14 cellular contexts compared by ENCODE assay signal in the genomic region with DNA sequence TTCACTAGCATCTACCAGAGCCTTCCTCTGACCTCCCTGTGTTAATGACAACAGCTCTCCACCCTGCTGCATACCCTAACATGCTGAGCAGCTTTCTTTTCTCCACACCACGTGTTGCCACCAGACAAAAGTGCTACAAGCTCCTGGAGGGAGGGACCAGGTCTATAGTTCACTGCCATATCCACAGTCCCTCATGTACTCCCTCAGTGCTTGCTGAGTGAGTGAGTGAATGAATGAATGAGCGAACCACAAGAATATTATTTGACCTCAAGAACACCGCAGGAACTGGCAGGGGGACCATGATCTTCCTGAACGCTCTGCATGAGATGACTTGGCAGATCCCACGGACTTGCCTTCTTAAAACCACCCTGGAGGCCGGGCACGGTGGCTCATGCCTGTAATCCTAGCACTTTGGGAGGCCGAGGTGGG. TPM values are rescaled to one million over a fixed set of nuclear protein-coding genes. Genes with fewer than 3 reads are reported as not detected.
DNase-seq lines count a peak whose midpoint lies in the region; ATAC-seq and TF ChIP-seq lines count a peak whose summit lies in the region.
"Had no signal": no experiment of that assay in that cellular context is flagged by ENCODE, and none has a peak within 500 bp of the region (broad histone marks: within the 10 kb centered on the region; RNA-seq: fewer than 3 reads in every experiment).

No MANE protein-coding gene starts in this region.

- TF ChIP-seq CTCF in OCI-LY3 (IDR thresholded peaks at IDR 0.05; ENCODE audit: low read depth, low read length) = no peak

- H3K36me3 Mint-ChIP-seq in activated T-cell treated with anti-CD3 and anti-CD28 coated beads, Interleukin-2, amount 50 U/mL, for 24 hours (ENCODE audit: low read depth) = peaks cover 4% of the 10 kb centered on the region
- H3K36me3 Mint-ChIP-seq in activated naive CD8-positive, alpha-beta T cell treated with anti-CD3 and anti-CD28 coated beads, Interleukin-2, amount 10 ng/mL, durations not matched to agents 7 days and 5 days = no peaks in the 10 kb centered on the region
- H3K36me3 Mint-ChIP-seq in stimulated activated memory B cell treated with anti-CD40 and anti-IgM and Interleukin-4, amounts not matched to agents 10 μg/mL and 1 μg/mL and 100 μg/mL, for 72 hours = no peaks in the 10 kb centered on the region
- H3K36me3 Mint-ChIP-seq: brain had no signal

- H3K4me3 Mint-ChIP-seq in activated T-cell treated with anti-CD3 and anti-CD28 coated beads, Interleukin-2, amount 50 U/mL, for 24 hours = peak overlapping the region; percentile 4
- peak overlapping the region; percentile 29 for H3K4me3 Mint-ChIP-seq in activated naive CD8-positive, alpha-beta T cell treated with anti-CD3 and anti-CD28 coated beads, Interleukin-2, amount 10 ng/mL, durations not matched to agents 7 days and 5 days
- H3K4me3 Mint-ChIP-seq in stimulated activated memory B cell treated with anti-CD40 and anti-IgM and Interleukin-4, amounts not matched to agents 10 μg/mL and 1 μg/mL and 100 μg/mL, for 72 hours = no peak overlapping the region
- H3K4me3 Mint-ChIP-seq: brain had no signal

- H3K4me3 ChIP-seq in OCI-LY3 (ENCODE audit: low read length) (peak overlapping the region; percentile 47), right cardiac atrium (ENCODE audit: low read length) (no peak overlapping the region)

- H3K27me3 Mint-ChIP-seq in activated T-cell treated with anti-CD3 and anti-CD28 coated beads, Interleukin-2, amount 50 U/mL, for 24 hours = no peaks in the 10 kb centered on the region
- no peaks in the 10 kb centered on the region for H3K27me3 Mint-ChIP-seq in activated naive CD8-positive, alpha-beta T cell treated with anti-CD3 and anti-CD28 coated beads, Interleukin-2, amount 10 ng/mL, durations not matched to agents 7 days and 5 days
- H3K27me3 Mint-ChIP-seq in stimulated activated memory B cell treated with anti-CD40 and anti-IgM and Interleukin-4, amounts not matched to agents 10 μg/mL and 1 μg/mL and 100 μg/mL, for 72 hours = no peaks in the 10 kb centered on the region

- peak overlapping the region; percentile 100 for H3K27ac ChIP-seq in OCI-LY3 (ENCODE audit: low read length)
- no peak overlapping the region for H3K27ac ChIP-seq in right cardiac atrium (ENCODE audit: low read length)
- H3K27ac ChIP-seq: parathyroid adenoma had no signal

- no peak for DNase-seq in activated T-cell treated with anti-CD3 and anti-CD28 coated beads, Interleukin-2, amount 50 U/mL, for 24 hours
- DNase-seq in activated T-cell treated with anti-CD3 and anti-CD28 coated beads, Interleukin-2, amount 50 U/mL, for 1 hour = no peak
- no peak for DNase-seq in activated naive CD8-positive, alpha-beta T cell treated with anti-CD3 and anti-CD28 coated beads, Interleukin-2, amount 10 ng/mL, durations not matched to agents 7 days and 5 days
- DNase-seq in NCI-H2107 (lab: John Stamatoyannopoulos, UW) (no peak), SW480 (ENCODE audit: low spot score) (no peak), right cardiac atrium (no peak)
- DNase-seq: effector memory CD4-positive, alpha-beta T cell; NCI-H2029 treated with DMSO at 0.1 percent for 48 hours; NCI-H774; T1000 had no signal

- intact Hi-C loops in right cardiac atrium (cut with DNase I) = no loop called here

- H3K9me3 Mint-ChIP-seq in activated T-cell treated with anti-CD3 and anti-CD28 coated beads, Interleukin-2, amount 50 U/mL, for 24 hours = no peaks in the 10 kb centered on the region
- H3K9me3 Mint-ChIP-seq in activated naive CD8-positive, alpha-beta T cell treated with anti-CD3 and anti-CD28 coated beads, Interleukin-2, amount 10 ng/mL, durations not matched to agents 7 days and 5 days = no peaks in the 10 kb centered on the region
- H3K9me3 Mint-ChIP-seq in stimulated activated memory B cell treated with anti-CD40 and anti-IgM and Interleukin-4, amounts not matched to agents 10 μg/mL and 1 μg/mL and 100 μg/mL, for 72 hours = no peaks in the 10 kb centered on the region

- H3K9me3 ChIP-seq in OCI-LY3 (ENCODE audit: insufficient read depth, low read length) (no peaks in the 10 kb centered on the region), right cardiac atrium (ENCODE audit: control insufficient read depth, low read length) (no peaks in the 10 kb centered on the region)

- H4K20me1 ChIP-seq in OCI-LY3 (ENCODE audit: insufficient read depth, low read length) = no peaks in the 10 kb centered on the region

- peaks cover 93% of the 10 kb centered on the region for H3K4me1 Mint-ChIP-seq in activated T-cell treated with anti-CD3 and anti-CD28 coated beads, Interleukin-2, amount 50 U/mL, for 24 hours (ENCODE audit: low read depth)
- H3K4me1 Mint-ChIP-seq in activated naive CD8-positive, alpha-beta T cell treated with anti-CD3 and anti-CD28 coated beads, Interleukin-2, amount 10 ng/mL, durations not matched to agents 7 days and 5 days = peaks cover 82% of the 10 kb centered on the region
- H3K4me1 Mint-ChIP-seq in stimulated activated memory B cell treated with anti-CD40 and anti-IgM and Interleukin-4, amounts not matched to agents 10 μg/mL and 1 μg/mL and 100 μg/mL, for 72 hours = peaks cover 90% of the 10 kb centered on the region

- ATAC-seq in activated naive CD8-positive, alpha-beta T cell treated with anti-CD3 and anti-CD28 coated beads, Interleukin-2, amount 10 ng/mL, durations not matched to agents 7 days and 5 days (ENCODE audit: low read depth) = no peak
- no peak for ATAC-seq in stimulated activated memory B cell treated with anti-CD40 and anti-IgM and Interleukin-4, amounts not matched to agents 10 μg/mL and 1 μg/mL and 100 μg/mL, for 72 hours
- no peak for ATAC-seq in right cardiac atrium

- POLR2A ChIA-PET in activated naive CD8-positive, alpha-beta T cell treated with anti-CD3 and anti-CD28 coated beads, Interleukin-2, amount 10 ng/mL, durations not matched to agents 7 days and 5 days (lab: Charles Lee) = interaction anchor here (0.7 to 1.5 kb wide), 4 partner anchors 13 to 56 kb away, joined by 3 to 7 read pairs (median 4); no protein-coding TSS in a partner anchor

- no peak overlapping the region for H2AFZ ChIP-seq in OCI-LY3 (ENCODE audit: low read depth, low read length)
- H2AFZ ChIP-seq: parathyroid adenoma had no signal

- peak overlapping the region; percentile 97 for H3K27ac Mint-ChIP-seq in activated T-cell treated with anti-CD3 and anti-CD28 coated beads, Interleukin-2, amount 50 U/mL, for 24 hours
- H3K27ac Mint-ChIP-seq in activated naive CD8-positive, alpha-beta T cell treated with anti-CD3 and anti-CD28 coated beads, Interleukin-2, amount 10 ng/mL, durations not matched to agents 7 days and 5 days = peak overlapping the region; percentile 98
- H3K27ac Mint-ChIP-seq in stimulated activated memory B cell treated with anti-CD40 and anti-IgM and Interleukin-4, amounts not matched to agents 10 μg/mL and 1 μg/mL and 100 μg/mL, for 72 hours = peak overlapping the region; percentile 89

- peaks cover 99% of the 10 kb centered on the region for H3K4me1 ChIP-seq in OCI-LY3 (ENCODE audit: low read length)
- H3K4me1 ChIP-seq in right cardiac atrium (ENCODE audit: control insufficient read depth, insufficient read depth, low read length) = peaks cover 7% of the 10 kb centered on the region

- peak overlapping the region; percentile 94 for H3K9ac ChIP-seq in OCI-LY3 (ENCODE audit: low read length)
- H3K9ac ChIP-seq: parathyroid adenoma had no signal

- WGBS in right cardiac atrium = 78% methylated on average over 8 of the region's 8 CpGs

- H3K27me3 ChIP-seq in OCI-LY3 (ENCODE audit: low read depth, low read length) (no peaks in the 10 kb centered on the region), right cardiac atrium (ENCODE audit: control insufficient read depth, insufficient read depth) (no peaks in the 10 kb centered on the region)

- H3K4me2 ChIP-seq in OCI-LY3 (ENCODE audit: low read length) = peak overlapping the region; percentile 66

- peaks cover 2% of the 10 kb centered on the region; the same call in 1 of the 2 replicates for H3K79me2 ChIP-seq in OCI-LY3 (ENCODE audit: low read length)
- H3K79me2 ChIP-seq: parathyroid adenoma had no signal

- no peaks in the 10 kb centered on the region for H3K36me3 ChIP-seq in OCI-LY3 (replicated peaks; ENCODE audit: low read depth, low read length)

RNA-seq across cellular contexts. Expression of a gene that starts 47.4 kb away (rescaled TPM):
- total RNA-seq in activated naive CD8-positive, alpha-beta T cell treated with anti-CD3 and anti-CD28 coated beads, Interleukin-2, amount 10 ng/mL, durations not matched to agents 7 days and 5 days = 100 to 1,000 TPM; 138 to 143 TPM
- total RNA-seq in right cardiac atrium = 10 to 100 TPM; 83.6 to 100.0 (median 89.6) TPM
- 47.2 TPM for polyA plus RNA-seq in right cardiac atrium
